14 cellular contexts compared by ENCODE assay signal in genomic region chr1:37482004-37482785, GRCh38. TPM values are rescaled to one million over a fixed set of nuclear protein-coding genes. Genes with fewer than 3 reads are reported as not detected.
DNase-seq lines count a peak whose midpoint lies in the region; ATAC-seq, FAIRE-seq and TF ChIP-seq lines count a peak whose summit lies in the region.
"Had no signal": no experiment of that assay in that cellular context is flagged by ENCODE, and none has a peak within 500 bp of the region (broad histone marks: within the 10 kb centered on the region; RNA-seq: fewer than 3 reads in every experiment).

No MANE protein-coding gene starts in this region.

- peak overlapping the region in 2 of 4 donors; percentile 73 to 98 for H3K4me3 Mint-ChIP-seq in CD4-positive, CD25-positive, alpha-beta regulatory T cell

- H3K27ac Mint-ChIP-seq in CD4-positive, CD25-positive, alpha-beta regulatory T cell = peak overlapping the region; percentile 89 to 99 (median 91)

- no peaks in the 10 kb centered on the region for H3K27me3 Mint-ChIP-seq in CD4-positive, CD25-positive, alpha-beta regulatory T cell

- in situ Hi-C loops in K562 (cut with MboI) = no loop called here

- 87% methylated on average over 18 of the region's 18 CpGs for WGBS in K562 (ENCODE audit: insufficient coverage, low coverage, missing lambda C conversion rate)

- H3K9me3 Mint-ChIP-seq in CD4-positive, CD25-positive, alpha-beta regulatory T cell = peaks cover 0 to 1% (median 0%) of the 10 kb centered on the region in 7 donors

- POLR2A ChIA-PET in K562 (lab: Yijun Ruan, JAX) = interaction anchor here (0.6 to 6.4 kb wide), 6 partner anchors 6 to 1732 kb away, joined by 3 to 118 read pairs (median 3); partner anchors contain the start of gene ZC3H12A

- H4K20me1 ChIP-seq in K562 (replicated peaks; ENCODE audit: control insufficient read depth, insufficient read depth, low read length) = peaks cover 25% of the 10 kb centered on the region

- H3K4me3 ChIP-seq in CD4-positive, CD25-positive, alpha-beta regulatory T cell (ENCODE audit: low read depth, low read length) = no peak overlapping the region
- H3K4me3 ChIP-seq in H7 (ENCODE audit: insufficient read depth, low read depth, low read length) (no peak overlapping the region), K562 (no peak overlapping the region), neutrophil (ENCODE audit: low read depth in 1 of 2, low read length in 1 of 2) (no peak overlapping the region)
- H3K4me3 ChIP-seq: right lobe of liver, SK-N-MC, testis had no signal

- TF ChIP-seq CTCF in K562 (IDR thresholded peaks at IDR 0.05 in 2 of 3, conservative IDR thresholded peaks at IDR 0.05 in 1 of 3; ENCODE audit: insufficient read depth in 2 of 3, low read depth in 1 of 3, low read length in 3 of 3) = no peak
- no peak for TF ChIP-seq CTCF in neutrophil (IDR thresholded peaks at IDR 0.05)

- BruUV-seq in K562 (replicated peaks; lab: Mats Ljungman, UMichigan) = no TSS peak

- peaks cover 61% of the 10 kb centered on the region for H3K36me3 ChIP-seq in CD4-positive, CD25-positive, alpha-beta regulatory T cell (ENCODE audit: control insufficient read depth, insufficient read depth, low read length)
- H3K36me3 ChIP-seq in H7 (replicated peaks; ENCODE audit: control insufficient read depth, insufficient read depth, low read length) (peaks cover 29% of the 10 kb centered on the region), K562 (ENCODE audit: control insufficient read depth, insufficient read depth, low read length) (peaks cover 76% of the 10 kb centered on the region), neutrophil (peaks cover 70% of the 10 kb centered on the region)

- H3K9ac ChIP-seq in K562 (ENCODE audit: insufficient read depth in 1 of 2, low read depth in 2 of 2, low read length in 2 of 2) = peak overlapping the region in 1 of 2 experiments; percentile 14; a peak in 1 of 4 replicates

- H3K4me1 ChIP-seq in CD4-positive, CD25-positive, alpha-beta regulatory T cell (ENCODE audit: control insufficient read depth, insufficient read depth, low read length, poor library complexity, severe bottlenecking) = peaks cover 54% of the 10 kb centered on the region
- H3K4me1 ChIP-seq in K562 (replicated peaks in 1 of 2; ENCODE audit: control insufficient read depth in 2 of 2, insufficient read depth in 2 of 2, low read length in 2 of 2) (peaks cover 32 to 50% of the 10 kb centered on the region in 2 experiments), neutrophil (ENCODE audit: control insufficient read depth in 1 of 2, insufficient read depth in 1 of 2, low read depth in 1 of 2, low read length in 1 of 2) (peaks cover 62 to 64% of the 10 kb centered on the region in 2 experiments)

- 0 out of 2 replicates have a peak, but pooled peaks have one; percentile 4 for TF ChIP-seq POLR2A in K562 (conservative IDR thresholded peaks at IDR 0.05)

- peaks cover 31% of the 10 kb centered on the region for H3K79me2 ChIP-seq in K562 (ENCODE audit: control insufficient read depth, insufficient read depth, low read length)

- ATAC-seq in CD4-positive, CD25-positive, alpha-beta regulatory T cell (ENCODE audit: low read depth in 2 of 2) = no peak
- no peak for ATAC-seq in K562
- no peak for ATAC-seq in HG03139 (IDR thresholded peaks at IDR 0.05; ENCODE audit: unreplicated experiment)
- no peak for ATAC-seq in HG02885 (IDR thresholded peaks at IDR 0.05; ENCODE audit: poor library complexity, unreplicated experiment)
- ATAC-seq: right lobe of liver had no signal

- DNase-seq in CD4-positive, CD25-positive, alpha-beta regulatory T cell = no peak
- peak; percentile 34 for DNase-seq in H7
- no peak for DNase-seq in K562 (ENCODE audit: extremely low read depth in 1 of 4, low spot score in 3 of 4)
- DNase-seq in DMS114 treated with DMSO at 0.1 percent for 48 hours (lab: John Stamatoyannopoulos, UW; ENCODE audit: unreplicated experiment) = no peak
- no peak for DNase-seq in NCI-H2196 (lab: John Stamatoyannopoulos, UW; ENCODE audit: unreplicated experiment)
- DNase-seq: activated CD4-positive, alpha-beta T cell treated with anti-CD3 and anti-CD28 coated beads for 1 hour; foreskin fibroblast; NCI-H2107; testis had no signal

- H3K4me2 ChIP-seq in K562 (ENCODE audit: insufficient read depth, low read length) = no peak overlapping the region

- H3K9me3 ChIP-seq in CD4-positive, CD25-positive, alpha-beta regulatory T cell (ENCODE audit: control insufficient read depth in 2 of 2, low read length in 2 of 2) = no peaks in the 10 kb centered on the region
- H3K9me3 ChIP-seq in K562 (replicated peaks; ENCODE audit: control insufficient read depth, insufficient read depth, low read depth, low read length) (no peaks in the 10 kb centered on the region), neutrophil (no peaks in the 10 kb centered on the region)
- H3K9me3 ChIP-seq: right lobe of liver, testis had no signal

- H3K27ac ChIP-seq in CD4-positive, CD25-positive, alpha-beta regulatory T cell (ENCODE audit: insufficient read depth, low read length, poor library complexity, severe bottlenecking) = peak overlapping the region; percentile 97
- no peak overlapping the region for H3K27ac ChIP-seq in K562 (ENCODE audit: extremely low read depth, low read depth, low read length)
- peak overlapping the region; percentile 94 for H3K27ac ChIP-seq in neutrophil
- H3K27ac ChIP-seq: right lobe of liver, SK-N-MC, testis had no signal

- peaks cover 2 to 65% (median 32%) of the 10 kb centered on the region in 4 donors for H3K4me1 Mint-ChIP-seq in CD4-positive, CD25-positive, alpha-beta regulatory T cell

- H3K9me1 ChIP-seq in K562 (ENCODE audit: control insufficient read depth, insufficient read depth, low read length) = peaks cover 7% of the 10 kb centered on the region

- no peak for FAIRE-seq in K562 (lab: Jason Lieb, UNC)

- peaks cover 32% of the 10 kb centered on the region for H3K36me3 Mint-ChIP-seq in CD4-positive, CD25-positive, alpha-beta regulatory T cell

- no peaks in the 10 kb centered on the region for H3K27me3 ChIP-seq in CD4-positive, CD25-positive, alpha-beta regulatory T cell (ENCODE audit: control insufficient read depth, insufficient read depth, low read length)
- H3K27me3 ChIP-seq in H7 (ENCODE audit: control insufficient read depth, insufficient read depth, low read length) (no peaks in the 10 kb centered on the region), K562 (ENCODE audit: control insufficient read depth in 2 of 2, insufficient read depth in 2 of 2, low read length in 2 of 2) (no peaks in the 10 kb centered on the region), neutrophil (no peaks in the 10 kb centered on the region)
- H3K27me3 ChIP-seq: right lobe of liver, testis had no signal

- CTCF ChIA-PET in K562 (lab: Yijun Ruan, JAX; ENCODE audit: low intra/inter-chr PET ratio) = no interaction called here

- no peak for TF ChIP-seq EP300 in K562 (IDR thresholded peaks at IDR 0.05; ENCODE audit: low read length)

- H2AFZ ChIP-seq in K562 (ENCODE audit: low read depth, low read length) = no peak overlapping the region

- TF ChIP-seq RAD21 in K562 (CRISPR knock-in tag; conservative IDR thresholded peaks at IDR 0.05 in 1 of 2, IDR thresholded peaks at IDR 0.05 in 1 of 2) = no peak

- intact Hi-C loops in K562 (cut with micrococcal nuclease) = no loop called here

TF ChIP-seq in K562, 482 proteins besides CTCF, POLR2A, EP300 and RAD21 (continues in another document):
- no peak for TF ChIP-seq ZNF778 (CRISPR knock-in tag; IDR thresholded peaks at IDR 0.05)

RNA-seq across cellular contexts. Expression of gene ZC3H12A, which starts 7.8 kb away (rescaled TPM):
- 205 TPM for total RNA-seq in CD4-positive, CD25-positive, alpha-beta regulatory T cell
- 10 to 100 TPM in 3 of 4 donors, 1 to 10 TPM in 1; 9.9 to 16.7 (median 13.1) TPM for polyA plus RNA-seq in CD4-positive, CD25-positive, alpha-beta regulatory T cell
- 11.0 and 12.3 TPM in 2 replicates for total RNA-seq in H7 (2014; rRNA removed; shearing (Covaris generic))
- 19.0 and 54.2 TPM in 2 replicates for total RNA-seq in K562 (2011; cell fraction: chromatin; rRNA removed; ENCODE audit: low replicate concordance)
- total RNA-seq in K562 (2011; cell fraction: nucleolus; rRNA removed) = 40.7 and 45.7 TPM in 2 replicates
- total RNA-seq in K562 (2011; cell fraction: nucleoplasm; rRNA removed) = 23.7 and 24.1 TPM in 2 replicates
- 9.3 and 9.4 TPM in 2 replicates for total RNA-seq in K562 (2014; rRNA removed)
- 1.2 and 1.7 TPM in 2 replicates for total RNA-seq in K562 (2014; rRNA removed; fragmentation: Illumina TruSeq; extraction: Trizol)
- total RNA-seq in K562 (2015; rRNA removed; fragmentation: Illumina TruSeq; extraction: Trizol) = 6.7 and 7.1 TPM in 2 replicates
- total RNA-seq in K562 (2021) = 9.4 and 11.4 TPM in 2 replicates
- 7.0 and 8.6 TPM in 2 replicates for polyA plus RNA-seq in K562 (2011; rRNA removed)
- 8.3 and 15.3 TPM in 2 replicates for polyA plus RNA-seq in K562 (2011; cell fraction: cytosol; rRNA removed)
- polyA plus RNA-seq in K562 (2011; cell fraction: nucleus; rRNA removed) = 27.9 and 51.1 TPM in 2 replicates
- 6.1 and 10.9 TPM in 2 replicates for polyA plus RNA-seq in K562 (2012)
- polyA plus RNA-seq in K562 (2014; fragmentation: Illumina TruSeq; extraction: Trizol) = 4.9 and 6.5 TPM in 2 replicates
- under 1 TPM; 0.14 to 0.22 TPM for polyA plus RNA-seq in K562 (2014; fragmentation: Nextera tagmentation; extraction: Ambion mirVana)
- 9.1 and 11.1 TPM in 2 replicates for polyA plus RNA-seq in K562 (2014; rRNA removed)
- polyA minus RNA-seq in K562 (2011; rRNA and poly(A)+ RNA removed) = 4.5 and 9.7 TPM in 2 replicates
- 9.2 and 11.9 TPM in 2 replicates for polyA minus RNA-seq in K562 (2011; cell fraction: cytosol; rRNA and poly(A)+ RNA removed)
- polyA minus RNA-seq in K562 (2011; cell fraction: nucleus; rRNA and poly(A)+ RNA removed) = 23.2 and 24.4 TPM in 2 replicates

RNA-seq across cellular contexts. Expression of gene MEAF6, which starts 32.4 kb away (rescaled TPM):
- 52.3 TPM for total RNA-seq in CD4-positive, CD25-positive, alpha-beta regulatory T cell
- polyA plus RNA-seq in CD4-positive, CD25-positive, alpha-beta regulatory T cell = 100 to 1,000 TPM; 143 to 163 (median 150) TPM
- 65.4 and 71.3 TPM in 2 replicates for total RNA-seq in H7 (2014; rRNA removed; shearing (Covaris generic))
- total RNA-seq in K562 (2011; cell fraction: chromatin; rRNA removed; ENCODE audit: low replicate concordance) = 74.7 and 79.0 TPM in 2 replicates
- total RNA-seq in K562 (2011; cell fraction: nucleolus; rRNA removed) = 41.5 and 45.5 TPM in 2 replicates
- total RNA-seq in K562 (2011; cell fraction: nucleoplasm; rRNA removed) = 60.9 and 81.0 TPM in 2 replicates
- 111 and 137 TPM in 2 replicates for total RNA-seq in K562 (2014; rRNA removed)
- total RNA-seq in K562 (2014; rRNA removed; fragmentation: Illumina TruSeq; extraction: Trizol) = 95.0 and 113 TPM in 2 replicates
- 89.2 and 92.3 TPM in 2 replicates for total RNA-seq in K562 (2015; rRNA removed; fragmentation: Illumina TruSeq; extraction: Trizol)
- total RNA-seq in K562 (2021) = 86.4 and 93.8 TPM in 2 replicates
- polyA plus RNA-seq in K562 (2011; rRNA removed) = 70.0 and 77.3 TPM in 2 replicates
- 37.7 and 68.5 TPM in 2 replicates for polyA plus RNA-seq in K562 (2011; cell fraction: cytosol; rRNA removed)
- 50.0 and 63.0 TPM in 2 replicates for polyA plus RNA-seq in K562 (2011; cell fraction: nucleus; rRNA removed)
- 67.6 and 77.9 TPM in 2 replicates for polyA plus RNA-seq in K562 (2012)
- polyA plus RNA-seq in K562 (2014; fragmentation: Illumina TruSeq; extraction: Trizol) = 118 and 151 TPM in 2 replicates
- polyA plus RNA-seq in K562 (2014; fragmentation: Nextera tagmentation; extraction: Ambion mirVana) = 10 to 100 TPM; 55.0 to 66.3 TPM
- polyA plus RNA-seq in K562 (2014; rRNA removed) = 109 and 110 TPM in 2 replicates
- 36.0 and 44.0 TPM in 2 replicates for polyA minus RNA-seq in K562 (2011; rRNA and poly(A)+ RNA removed)
- 20.2 and 28.3 TPM in 2 replicates for polyA minus RNA-seq in K562 (2011; cell fraction: cytosol; rRNA and poly(A)+ RNA removed)
- 30.8 and 52.4 TPM in 2 replicates for polyA minus RNA-seq in K562 (2011; cell fraction: nucleus; rRNA and poly(A)+ RNA removed)
